Comparison of ENCODE assay signal across 8 cellular contexts in the genomic region with DNA sequence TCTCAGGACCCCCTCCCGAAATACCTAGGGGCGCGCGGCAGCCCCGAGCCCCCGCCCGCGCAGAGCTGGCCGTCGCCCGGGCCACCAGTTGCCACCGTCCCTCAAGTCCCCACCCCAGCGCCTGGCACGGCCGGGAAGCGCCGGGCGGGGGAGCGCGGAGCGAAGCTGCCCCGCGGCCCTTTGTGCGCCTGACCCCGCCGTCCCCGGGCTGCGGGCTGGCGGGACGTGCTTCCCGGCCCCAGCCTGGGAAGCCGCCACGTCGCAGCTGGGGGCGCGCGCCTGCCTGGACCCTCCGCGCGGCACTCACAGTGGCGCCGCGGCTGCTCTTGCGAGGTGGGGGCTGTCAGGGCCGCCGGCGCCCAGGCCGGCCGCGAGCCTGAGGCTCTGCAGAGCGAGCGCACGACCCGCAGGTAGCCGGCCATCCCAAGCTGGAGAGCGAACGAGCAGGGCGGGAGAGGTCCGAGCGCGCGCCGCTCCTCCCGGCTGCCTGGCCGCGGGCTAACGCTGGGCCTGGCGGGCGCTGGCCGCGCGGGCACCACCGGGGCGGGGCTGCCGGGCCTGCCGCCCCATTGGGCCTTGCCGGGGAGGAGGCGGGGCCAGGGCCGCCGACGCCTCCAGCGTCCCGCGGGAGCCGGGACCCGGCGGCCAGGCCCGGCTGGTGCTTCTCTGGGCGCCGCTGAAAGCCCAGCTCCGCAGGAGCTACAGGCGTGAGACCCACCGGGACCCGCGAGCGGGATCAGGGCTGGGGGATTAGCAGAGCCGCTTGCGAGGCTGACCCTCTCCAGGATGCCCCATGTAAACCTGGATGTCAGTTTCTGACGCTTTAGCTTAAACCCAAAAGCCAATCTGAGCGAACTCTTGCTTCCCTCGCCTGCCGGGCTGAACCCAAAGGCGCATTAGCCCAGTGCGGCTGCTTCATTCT.
DNase-seq lines count a peak whose midpoint lies in the region; ATAC-seq and TF ChIP-seq lines count a peak whose summit lies in the region.

A gene (minus strand): TSS at position 500 of the 922 bp plus-strand sequence. CDS start 78 bp downstream, at position 422.

- H3F3A ChIP-seq in OCI-LY1 (ENCODE audit: insufficient read depth, low read length) = 0 out of 2 replicates have a peak, but pooled peaks cover 7% of the 10 kb centered on the region

- no peak for TF ChIP-seq CTCF in OCI-LY1 (IDR thresholded peaks at IDR 0.05; ENCODE audit: low read length)

- H3K79me2 ChIP-seq in OCI-LY1 (ENCODE audit: insufficient read depth, low read length) = no peaks in the 10 kb centered on the region

- peak within 1 kb of the TSS; percentile 92 for H3K9ac ChIP-seq in OCI-LY1 (ENCODE audit: low read length)

- no peaks in the 10 kb centered on the region for H3K36me3 ChIP-seq in OCI-LY1 (ENCODE audit: insufficient read depth, low read length)

- no peaks in the 10 kb centered on the region for H3K9me3 ChIP-seq in OCI-LY1 (ENCODE audit: low read length)

- peak within 1 kb of the TSS; percentile 86 for H3K4me3 ChIP-seq in OCI-LY1 (ENCODE audit: low read depth, low read length, poor library complexity, severe bottlenecking)

- H3K27me3 ChIP-seq in OCI-LY1 (ENCODE audit: insufficient read depth, low read length) = 0 out of 2 replicates have a peak, but pooled peaks cover 4% of the 10 kb centered on the region

- peak within 1 kb of the TSS; percentile 31; the same call in 1 of the 2 replicates for H2AFZ ChIP-seq in OCI-LY1 (ENCODE audit: low read length)

- ATAC-seq in GM19395 (IDR thresholded peaks at IDR 0.05; ENCODE audit: unreplicated experiment) (peak; percentile 52), HG03558 (IDR thresholded peaks at IDR 0.05; ENCODE audit: extremely low read depth, unreplicated experiment) (peak; percentile 30)

- peak within 1 kb of the TSS; percentile 73 for H3K4me2 ChIP-seq in OCI-LY1 (ENCODE audit: low read length)

- H4K20me1 ChIP-seq in OCI-LY1 (ENCODE audit: insufficient read depth, low read length) = no peaks in the 10 kb centered on the region

- H3K9me2 ChIP-seq in OCI-LY1 (ENCODE audit: low read depth, low read length) = no peaks in the 10 kb centered on the region

- peaks cover 47% of the 10 kb centered on the region for H3K4me1 ChIP-seq in OCI-LY1 (ENCODE audit: insufficient read depth, low read length, severe bottlenecking)

- DNase-seq in COLO668 (lab: John Stamatoyannopoulos, UW; ENCODE audit: unreplicated experiment) (peak; percentile 95), activated T-cell treated with anti-CD3 and anti-CD28 coated beads for 24 hours (ENCODE audit: low read depth) (peak; percentile 61), epidermal melanocyte (ENCODE audit: insufficient read length, low spot score) (peak; percentile 85), midbrain (lab: John Stamatoyannopoulos, UW) (peak; percentile 88)
- DNase-seq in stimulated activated CD8-positive, alpha-beta memory T cell treated with anti-CD3 and anti-CD28 coated beads, Interleukin-2, amount 100 ng/mL, for 1 hour (ENCODE audit: low read depth in 2 of 2) = peak; percentile 42 to 56

- peak within 1 kb of the TSS; percentile 91 for H3K27ac ChIP-seq in OCI-LY1 (ENCODE audit: low read depth, low read length, poor library complexity, severe bottlenecking)

Comparison
In these comparisons a context has a peak if more than half of its experiments do, and no peak if none do; other contexts are left out.
1. Peak in every context shown above with its lines: DNase-seq, ATAC-seq, H3K4me3 ChIP-seq and H3K27ac ChIP-seq.